ENCODE assay signal across 1 cellular context in genomic region chr1:27423701-27424100, GRCh38.
TF ChIP-seq lines count a peak whose summit lies in the region.

No MANE protein-coding gene starts in this region.

TF ChIP-seq in WTC11, 78 proteins besides CTCF, POLR2A, EP300 and RAD21 (continued from another document):
- TF ChIP-seq, protein P1, sequence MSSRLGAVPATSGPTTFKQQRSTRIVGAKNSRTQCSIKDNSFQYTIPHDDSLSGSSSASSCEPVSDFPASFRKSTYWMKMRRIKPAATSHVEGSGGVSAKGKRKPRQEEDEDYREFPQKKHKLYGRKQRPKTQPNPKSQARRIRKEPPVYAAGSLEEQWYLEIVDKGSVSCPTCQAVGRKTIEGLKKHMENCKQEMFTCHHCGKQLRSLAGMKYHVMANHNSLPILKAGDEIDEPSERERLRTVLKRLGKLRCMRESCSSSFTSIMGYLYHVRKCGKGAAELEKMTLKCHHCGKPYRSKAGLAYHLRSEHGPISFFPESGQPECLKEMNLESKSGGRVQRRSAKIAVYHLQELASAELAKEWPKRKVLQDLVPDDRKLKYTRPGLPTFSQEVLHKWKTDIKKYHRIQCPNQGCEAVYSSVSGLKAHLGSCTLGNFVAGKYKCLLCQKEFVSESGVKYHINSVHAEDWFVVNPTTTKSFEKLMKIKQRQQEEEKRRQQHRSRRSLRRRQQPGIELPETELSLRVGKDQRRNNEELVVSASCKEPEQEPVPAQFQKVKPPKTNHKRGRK (CRISPR knock-in tag; IDR thresholded peaks at IDR 0.05; ENCODE audit: borderline replicate concordance), result no peak
- TF ChIP-seq EMX1 (CRISPR knock-in tag; IDR thresholded peaks at IDR 0.05) (no peak), GABPB1 (CRISPR knock-in tag; IDR thresholded peaks at IDR 0.05) (no peak), TEAD4 (CRISPR knock-in tag; IDR thresholded peaks at IDR 0.05) (no peak), SP1 (CRISPR knock-in tag; conservative IDR thresholded peaks at IDR 0.05) (no peak)
- TF ChIP-seq, protein P2, sequence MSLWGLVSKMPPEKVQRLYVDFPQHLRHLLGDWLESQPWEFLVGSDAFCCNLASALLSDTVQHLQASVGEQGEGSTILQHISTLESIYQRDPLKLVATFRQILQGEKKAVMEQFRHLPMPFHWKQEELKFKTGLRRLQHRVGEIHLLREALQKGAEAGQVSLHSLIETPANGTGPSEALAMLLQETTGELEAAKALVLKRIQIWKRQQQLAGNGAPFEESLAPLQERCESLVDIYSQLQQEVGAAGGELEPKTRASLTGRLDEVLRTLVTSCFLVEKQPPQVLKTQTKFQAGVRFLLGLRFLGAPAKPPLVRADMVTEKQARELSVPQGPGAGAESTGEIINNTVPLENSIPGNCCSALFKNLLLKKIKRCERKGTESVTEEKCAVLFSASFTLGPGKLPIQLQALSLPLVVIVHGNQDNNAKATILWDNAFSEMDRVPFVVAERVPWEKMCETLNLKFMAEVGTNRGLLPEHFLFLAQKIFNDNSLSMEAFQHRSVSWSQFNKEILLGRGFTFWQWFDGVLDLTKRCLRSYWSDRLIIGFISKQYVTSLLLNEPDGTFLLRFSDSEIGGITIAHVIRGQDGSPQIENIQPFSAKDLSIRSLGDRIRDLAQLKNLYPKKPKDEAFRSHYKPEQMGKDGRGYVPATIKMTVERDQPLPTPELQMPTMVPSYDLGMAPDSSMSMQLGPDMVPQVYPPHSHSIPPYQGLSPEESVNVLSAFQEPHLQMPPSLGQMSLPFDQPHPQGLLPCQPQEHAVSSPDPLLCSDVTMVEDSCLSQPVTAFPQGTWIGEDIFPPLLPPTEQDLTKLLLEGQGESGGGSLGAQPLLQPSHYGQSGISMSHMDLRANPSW (CRISPR knock-in tag; conservative IDR thresholded peaks at IDR 0.05; ENCODE audit: low read depth), result no peak
TF ChIP-seq in WTC11: peak in this region for 0.
